25 cellular contexts compared by ENCODE assay signal in genomic region chr10:131559450-131559911, GRCh38.
"Had no signal": no experiment of that assay in that cellular context is flagged by ENCODE, and none has a peak within 500 bp of the region (broad histone marks: within the 10 kb centered on the region; RNA-seq: fewer than 3 reads in every experiment).

No MANE protein-coding gene starts in this region.

- H3K27me3 ChIP-seq: thyroid gland had no signal

- H3K36me3 Mint-ChIP-seq: mesothelial cell of epicardium; naive B cell; stimulated activated naive B cell treated with anti-CD40 and anti-IgM and Interleukin-4, amounts not matched to agents 10 μg/mL and 1 μg/mL and 100 μg/mL, for 72 hours had no signal

- H3K9me3 Mint-ChIP-seq: activated T-cell treated with anti-CD3 and anti-CD28 coated beads, Interleukin-2, amount 50 U/mL, for 4 hours; mesothelial cell of epicardium; T-helper 1 cell treated with Interleukin-12 subunit alpha and Interleukin-12 subunit beta and Interleukin-4 antibody, amounts not matched to agents 30 μg/mL and 1 μg/mL, for 36 hours had no signal

- ATAC-seq: activated T-cell treated with anti-CD3 and anti-CD28 coated beads, Interleukin-2, amount 50 U/mL, for 4 hours; activated T-helper 17 cell treated with anti-CD3 and anti-CD28 coated beads, Interleukin-2, amount 50 U/mL, for 72 hours; gastrocnemius medialis; sciatic nerve; stimulated activated naive B cell treated with anti-CD40 and anti-IgM and Interleukin-4, amounts not matched to agents 10 μg/mL and 1 μg/mL and 100 μg/mL, for 72 hours had no signal

- H3K4me3 Mint-ChIP-seq: activated T-cell treated with anti-CD3 and anti-CD28 coated beads, Interleukin-2, amount 50 U/mL, for 4 hours; activated T-helper 17 cell treated with anti-CD3 and anti-CD28 coated beads, Interleukin-2, amount 50 U/mL, for 72 hours; mesothelial cell of epicardium; stimulated activated naive B cell treated with anti-CD40 and anti-IgM and Interleukin-4, amounts not matched to agents 10 μg/mL and 1 μg/mL and 100 μg/mL, for 72 hours; T-helper 1 cell treated with Interleukin-12 subunit alpha and Interleukin-12 subunit beta and Interleukin-4 antibody, amounts not matched to agents 30 μg/mL and 1 μg/mL, for 36 hours had no signal

- H3K4me1 ChIP-seq: stomach, thyroid gland had no signal

- H3K4me1 Mint-ChIP-seq: activated T-helper 17 cell treated with anti-CD3 and anti-CD28 coated beads, Interleukin-2, amount 50 U/mL, for 72 hours; mesothelial cell of epicardium; naive B cell; stimulated activated naive B cell treated with anti-CD40 and anti-IgM and Interleukin-4, amounts not matched to agents 10 μg/mL and 1 μg/mL and 100 μg/mL, for 72 hours had no signal

- H3K27ac Mint-ChIP-seq: activated T-helper 17 cell treated with anti-CD3 and anti-CD28 coated beads, Interleukin-2, amount 50 U/mL, for 72 hours; mesothelial cell of epicardium; naive B cell; stimulated activated naive B cell treated with anti-CD40 and anti-IgM and Interleukin-4, amounts not matched to agents 10 μg/mL and 1 μg/mL and 100 μg/mL, for 72 hours; T-helper 1 cell treated with Interleukin-12 subunit alpha and Interleukin-12 subunit beta and Interleukin-4 antibody, amounts not matched to agents 30 μg/mL and 1 μg/mL, for 36 hours had no signal

- H3K9me3 ChIP-seq: gastrocnemius medialis, thyroid gland had no signal

- DNase-seq: activated CD4-positive, alpha-beta T cell treated with anti-CD3 and anti-CD28 coated beads for 4 hours; activated CD4-positive, alpha-beta T cell treated with anti-CD3 and anti-CD28 coated beads, Interleukin-2, amount 50 U/mL, for 4 hours; activated gamma-delta T cell treated with Interleukin-2 at 50 U/mL for 16 hours; activated naive CD4-positive, alpha-beta T cell treated with anti-CD3 and anti-CD28 coated beads, Interleukin-2, amount 50 U/mL, for 16 hours; activated T-cell treated with anti-CD3 and anti-CD28 coated beads, Interleukin-2, amount 50 U/mL, for 4 hours; amniotic stem cell; central memory CD4-positive, alpha-beta T cell; dermis blood vessel endothelial cell; effector CD8-positive, alpha-beta T cell; gastrocnemius medialis; glutamatergic neuron; naive B cell; occipital lobe; stimulated activated CD4-positive, alpha-beta T cell treated with anti-CD3 and anti-CD28 coated beads, Interleukin-4, amount 100 ng/mL, for 24 hours; stimulated activated naive B cell treated with anti-CD40 and anti-IgM and Interleukin-4, amounts not matched to agents 10 μg/mL and 1 μg/mL and 100 μg/mL, for 72 hours; stomach; SW 1271; T-helper 9 cell; thyroid gland had no signal

- H3K36me3 ChIP-seq: gastrocnemius medialis, stomach, thyroid gland had no signal

- H3K4me3 ChIP-seq: gastrocnemius medialis, skin epidermis, stomach, thyroid gland had no signal

- H3K27ac ChIP-seq: gastrocnemius medialis, skin epidermis, stomach, thyroid gland, VCaP had no signal
